Comparison of ENCODE assay signal across 17 cellular contexts in genomic region chr18:73118121-73118816, GRCh38.
DNase-seq lines count a peak whose midpoint lies in the region; ATAC-seq and TF ChIP-seq lines count a peak whose summit lies in the region.
"Had no signal": no experiment of that assay in that cellular context is flagged by ENCODE, and none has a peak within 500 bp of the region (broad histone marks: within the 10 kb centered on the region; RNA-seq: fewer than 3 reads in every experiment).

No MANE protein-coding gene starts in this region.

- no peaks in the 10 kb centered on the region for H3K79me2 ChIP-seq in fibroblast of lung (ENCODE audit: control insufficient read depth, insufficient read depth, low read length)

- DNase-seq in H4 (ENCODE audit: low spot score) (peak; percentile 82), RPMI7951 (ENCODE audit: low read depth) (peak; percentile 35), fibroblast of lung (ENCODE audit: low read depth in 2 of 2) (peak; percentile 5 to 75), prostate gland (ENCODE audit: low spot score) (no peak), caudate nucleus (lab: John Stamatoyannopoulos, UW) (no peak), NCI-H69 (lab: John Stamatoyannopoulos, UW) (no peak)
- DNase-seq: activated CD4-positive, alpha-beta T cell treated with anti-CD3 and anti-CD28 coated beads for 48 hours; activated naive CD4-positive, alpha-beta T cell treated with anti-CD3 and anti-CD28 coated beads, Interleukin-2, amount 50 U/mL, for 16 hours; activated T-cell treated with anti-CD3 and anti-CD28 coated beads for 4 hours; cerebellar nuclear complex; GF-D8; hippocampal formation; NCI-H2081 treated with DMSO at 0.1 percent for 48 hours; ovary; stomach had no signal

- H2AFZ ChIP-seq in fibroblast of lung (ENCODE audit: low read length): no peak overlapping the region

- H3K9ac ChIP-seq in fibroblast of lung (ENCODE audit: insufficient read depth, low read length): no peak overlapping the region

- no peak for TF ChIP-seq POLR2A in prostate gland (IDR thresholded peaks at IDR 0.05)

- TF ChIP-seq CTCF in fibroblast of lung (conservative IDR thresholded peaks at IDR 0.05 in 1 of 2, IDR thresholded peaks at IDR 0.05 in 1 of 2; ENCODE audit: low read depth in 1 of 2, low read length in 2 of 2) (no peak), prostate gland (IDR thresholded peaks at IDR 0.05) (no peak)

- H3K4me3 ChIP-seq in fibroblast of lung (replicated peaks in 1 of 4; ENCODE audit: control extremely low read depth in 1 of 4, insufficient read depth in 1 of 4, low read depth in 3 of 4, low read length in 4 of 4) (no peak overlapping the region), prostate gland (no peak overlapping the region)
- H3K4me3 ChIP-seq: ovary, stomach had no signal

- no peaks in the 10 kb centered on the region for H3K4me1 ChIP-seq in fibroblast of lung (ENCODE audit: control insufficient read depth, extremely low read depth, insufficient read depth, low read length)
- H3K4me1 ChIP-seq in prostate gland (replicated peaks): no peaks in the 10 kb centered on the region
- H3K4me1 ChIP-seq: stomach had no signal

- intact Hi-C loops in prostate gland (cut with DNase I): no loop called here

- H3K36me3 ChIP-seq in fibroblast of lung (ENCODE audit: control insufficient read depth, insufficient read depth, low read length) (no peaks in the 10 kb centered on the region), prostate gland (no peaks in the 10 kb centered on the region)
- H3K36me3 ChIP-seq: ovary, stomach had no signal

- no peaks in the 10 kb centered on the region for H3K27me3 ChIP-seq in fibroblast of lung (ENCODE audit: control insufficient read depth, insufficient read depth, low read length)
- no peaks in the 10 kb centered on the region for H3K27me3 ChIP-seq in prostate gland (replicated peaks; ENCODE audit: insufficient read depth)
- H3K27me3 ChIP-seq: ovary, stomach had no signal

- H4K20me1 ChIP-seq in fibroblast of lung (ENCODE audit: control insufficient read depth, extremely low read depth, insufficient read depth, low read length): no peaks in the 10 kb centered on the region

- H3K9me3 ChIP-seq in fibroblast of lung (ENCODE audit: control insufficient read depth, insufficient read depth, low read depth, low read length) (no peaks in the 10 kb centered on the region), prostate gland (no peaks in the 10 kb centered on the region)
- H3K9me3 ChIP-seq: ovary had no signal

- H3K27ac ChIP-seq in fibroblast of lung (ENCODE audit: insufficient read depth, low read length): no peak overlapping the region
- H3K27ac ChIP-seq in prostate gland: no peak overlapping the region
- H3K27ac ChIP-seq in caudate nucleus (ENCODE audit: low read depth, low read length): no peak overlapping the region
- H3K27ac ChIP-seq: ovary, stomach had no signal

- ATAC-seq in GM19452 (IDR thresholded peaks at IDR 0.05; ENCODE audit: unreplicated experiment): no peak
- ATAC-seq: left lobe of liver had no signal

- 77% methylated on average over 3 of the region's 3 CpGs for WGBS in prostate gland

- no peak overlapping the region for H3K4me2 ChIP-seq in fibroblast of lung (ENCODE audit: extremely low read depth, insufficient read depth, low read length)

Comparison
In these comparisons a context has a peak if more than half of its experiments do, and no peak if none do; other contexts are left out.
1. DNase-seq: peak in H4 (single experiment), RPMI7951 (single experiment) and fibroblast of lung (2 of 2); none in prostate gland (single experiment), caudate nucleus (0 of 61) and NCI-H69 (single experiment).